In the genomic region with DNA sequence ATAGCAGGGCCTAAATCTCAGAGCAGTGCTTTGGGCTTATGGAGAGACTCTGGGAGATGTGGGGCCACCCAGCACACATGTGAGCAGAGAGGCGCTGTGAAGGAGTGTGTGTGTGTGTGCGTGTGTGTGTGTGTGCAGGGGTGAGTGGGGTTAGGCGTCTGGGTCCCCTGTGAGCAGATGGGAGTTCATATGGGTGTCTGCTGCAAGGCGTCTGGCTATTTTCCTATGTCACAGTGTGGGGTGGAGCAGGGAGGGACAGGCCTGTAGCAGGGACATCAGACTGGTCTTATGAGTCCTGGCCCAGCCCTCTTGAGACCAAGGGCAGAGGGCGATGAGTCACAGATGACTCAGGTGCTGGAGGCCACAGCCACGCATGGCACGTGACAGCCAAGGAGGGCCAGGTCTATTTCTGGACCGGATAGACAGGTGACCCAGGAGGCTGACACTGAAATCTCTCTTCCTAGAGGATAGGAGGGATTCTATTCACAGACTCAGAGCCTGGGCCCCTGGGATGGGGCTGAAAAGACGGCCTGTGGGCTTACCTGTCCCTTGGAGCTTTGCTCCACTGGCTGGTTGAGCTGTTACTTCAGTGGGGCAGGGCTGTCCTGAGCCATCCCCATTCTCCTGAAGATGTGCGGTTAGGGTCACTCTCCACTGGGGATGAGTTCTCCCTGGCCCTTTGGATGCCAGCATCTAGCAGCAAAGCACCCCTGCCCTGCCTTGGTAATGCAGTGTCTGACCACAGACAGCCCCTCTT, we compare ENCODE assay signal across 7 cellular contexts. TPM values are rescaled to one million over a fixed set of nuclear protein-coding genes. Genes with fewer than 3 reads are reported as not detected.
DNase-seq lines count a peak whose midpoint lies in the region; ATAC-seq lines count a peak whose summit lies in the region.

No MANE protein-coding gene starts in this region.

- no peak overlapping the region for H3K4me3 Mint-ChIP-seq in activated CD4-positive, alpha-beta memory T cell treated with anti-CD3 and anti-CD28 coated beads for 36 hours

- intact Hi-C loops in activated CD4-positive, alpha-beta memory T cell treated with anti-CD3 and anti-CD28 coated beads for 36 hours (cut with micrococcal nuclease) = no loop called here

- DNase-seq in HPDE6-E6E7 (ENCODE audit: extremely low spot score) = peak; percentile 77
- DNase-seq in activated CD4-positive, alpha-beta memory T cell treated with anti-CD3 and anti-CD28 coated beads for 36 hours = peak; percentile 41
- DNase-seq in iPS-NIHi11 (ENCODE audit: low spot score) = peak; percentile 44
- peak; percentile 89 for DNase-seq in ureter (ENCODE audit: low spot score)
- no peak for DNase-seq in stimulated activated CD4-positive, alpha-beta T cell treated with anti-CD3 and anti-CD28 coated beads, Interleukin-1b, Interleukin-23, amount 100 ng/mL, for 48 hours
- DNase-seq in NCI-H1092 treated with DMSO at 0.1 percent for 48 hours (lab: John Stamatoyannopoulos, UW) = no peak

- peak; percentile 53 for ATAC-seq in GM18520 (IDR thresholded peaks at IDR 0.05; ENCODE audit: unreplicated experiment)

- H3K36me3 Mint-ChIP-seq in activated CD4-positive, alpha-beta memory T cell treated with anti-CD3 and anti-CD28 coated beads for 36 hours = no peaks in the 10 kb centered on the region

- H3K27ac Mint-ChIP-seq in activated CD4-positive, alpha-beta memory T cell treated with anti-CD3 and anti-CD28 coated beads for 36 hours = no peak overlapping the region

- CTCF ChIA-PET in activated CD4-positive, alpha-beta memory T cell treated with anti-CD3 and anti-CD28 coated beads for 36 hours (lab: Charles Lee) = no interaction called here

- H3K27me3 Mint-ChIP-seq in activated CD4-positive, alpha-beta memory T cell treated with anti-CD3 and anti-CD28 coated beads for 36 hours = no peaks in the 10 kb centered on the region

- H3K4me1 Mint-ChIP-seq in activated CD4-positive, alpha-beta memory T cell treated with anti-CD3 and anti-CD28 coated beads for 36 hours (ENCODE audit: low read depth) = peaks cover 3% of the 10 kb centered on the region

- POLR2A ChIA-PET in activated CD4-positive, alpha-beta memory T cell treated with anti-CD3 and anti-CD28 coated beads for 36 hours (lab: Charles Lee) = no interaction called here

- H3K9me3 Mint-ChIP-seq in activated CD4-positive, alpha-beta memory T cell treated with anti-CD3 and anti-CD28 coated beads for 36 hours = no peaks in the 10 kb centered on the region

RNA-seq across cellular contexts. Expression of a gene that starts 28.9 kb away (rescaled TPM):
- total RNA-seq in activated CD4-positive, alpha-beta memory T cell treated with anti-CD3 and anti-CD28 coated beads for 36 hours = 10 to 100 TPM; 28.9 to 35.1 TPM
- 261 TPM for total RNA-seq in ureter

Comparison
In these comparisons a context has a peak if more than half of its experiments do, and no peak if none do; other contexts are left out.
1. DNase-seq: peak in HPDE6-E6E7 (single experiment), activated CD4-positive, alpha-beta memory T cell treated with anti-CD3 and anti-CD28 coated beads for 36 hours (single experiment), iPS-NIHi11 (single experiment) and ureter (single experiment); none in stimulated activated CD4-positive, alpha-beta T cell treated with anti-CD3 and anti-CD28 coated beads, Interleukin-1b, Interleukin-23, amount 100 ng/mL, for 48 hours (single experiment) and NCI-H1092 treated with DMSO at 0.1 percent for 48 hours (single experiment).